Comparison of ENCODE assay signal across 14 cellular contexts in the genomic region with DNA sequence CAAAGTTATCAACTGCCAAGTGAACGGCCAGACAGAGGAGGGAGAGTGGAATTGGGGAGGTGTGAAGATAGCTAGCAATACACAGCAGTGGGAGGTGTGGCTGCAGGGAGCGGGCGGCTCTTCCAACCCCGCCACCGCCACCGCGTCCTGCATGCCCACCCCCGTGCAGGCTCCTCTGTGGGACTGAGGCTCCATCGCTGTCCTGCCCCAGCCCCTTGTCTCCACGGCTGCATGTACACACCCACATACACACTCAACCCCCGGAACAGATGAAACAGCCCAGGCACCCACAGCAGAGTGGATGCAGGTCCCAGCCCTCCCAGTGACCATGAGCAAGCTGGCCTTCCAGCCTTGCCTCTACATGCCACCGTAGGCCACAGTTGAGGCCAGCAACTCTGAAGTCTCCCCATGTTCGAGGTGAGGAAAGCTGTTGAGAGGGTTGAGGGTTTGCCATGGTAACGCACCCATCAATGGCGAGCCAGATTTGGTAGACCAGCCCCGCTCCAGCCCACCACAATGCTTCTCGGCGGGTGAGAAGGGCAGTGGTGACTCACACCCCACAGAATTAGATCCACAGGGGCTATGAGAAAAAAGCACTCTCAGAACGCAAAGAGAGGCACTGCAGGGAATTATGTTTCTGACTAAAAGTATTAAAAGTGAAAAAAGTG. TPM values are rescaled to one million over a fixed set of nuclear protein-coding genes. Genes with fewer than 3 reads are reported as not detected.
DNase-seq lines count a peak whose midpoint lies in the region; ATAC-seq lines count a peak whose summit lies in the region.
"Had no signal": no experiment of that assay in that cellular context is flagged by ENCODE, and none has a peak within 500 bp of the region (broad histone marks: within the 10 kb centered on the region; RNA-seq: fewer than 3 reads in every experiment).

No MANE protein-coding gene starts in this region.

- H3K4me3 ChIP-seq in HUES48 (ENCODE audit: low read depth, low read length) = no peak overlapping the region

- H3K9me3 ChIP-seq in HUES48 (ENCODE audit: control insufficient read depth, insufficient read depth, low read length) = no peaks in the 10 kb centered on the region
- H3K9me3 ChIP-seq: neutrophil had no signal

- peak; percentile 67 for ATAC-seq in stimulated activated effector memory CD8-positive, alpha-beta T cell treated with anti-CD3 and anti-CD28 coated beads, Interleukin-12 subunit alpha, Interleukin-12 subunit beta, amount 100 ng/mL, for 72 hours
- no peak for ATAC-seq in GM18867 (IDR thresholded peaks at IDR 0.05; ENCODE audit: unreplicated experiment)

- H3K9me3 Mint-ChIP-seq in activated T-helper 1 cell treated with anti-CD3 and anti-CD28 coated beads, Interleukin-12 subunit alpha, Interleukin-12 subunit beta, Interleukin-2, Interleukin-4 antibody, amounts not matched to agents 30 ng/mL and 10 ng/mL and 1 ng/mL, durations not matched to agents 14 hours and 24 hours and 36 hours = no peaks in the 10 kb centered on the region
- no peaks in the 10 kb centered on the region for H3K9me3 Mint-ChIP-seq in stimulated activated effector memory CD8-positive, alpha-beta T cell treated with anti-CD3 and anti-CD28 coated beads, Interleukin-12 subunit alpha, Interleukin-12 subunit beta, amount 100 ng/mL, for 72 hours
- H3K9me3 Mint-ChIP-seq: activated T-helper 2 cell treated with anti-CD3 and anti-CD28 coated beads, Interferon-gamma antibody, Interleukin-2, Interleukin-4, amounts not matched to agents 10 μg/mL and 5 μg/mL and 100 μg/mL, durations not matched to agents 14 hours and 24 hours and 36 hours had no signal

- no peak overlapping the region for H3K9ac ChIP-seq in HUES48 (ENCODE audit: low read depth, low read length)

- peak overlapping the region; percentile 16 for H3K27ac ChIP-seq in HUES48 (ENCODE audit: low read depth, low read length)
- H3K27ac ChIP-seq: neutrophil had no signal

- H3K4me1 ChIP-seq in HUES48 (ENCODE audit: control insufficient read depth, insufficient read depth, low read length) = 0 out of 2 replicates have a peak, but pooled peaks cover 4% of the 10 kb centered on the region

- no peak overlapping the region for H3K4me3 Mint-ChIP-seq in activated T-helper 1 cell treated with anti-CD3 and anti-CD28 coated beads, Interleukin-12 subunit alpha, Interleukin-12 subunit beta, Interleukin-2, Interleukin-4 antibody, amounts not matched to agents 30 ng/mL and 10 ng/mL and 1 ng/mL, durations not matched to agents 14 hours and 24 hours and 36 hours
- H3K4me3 Mint-ChIP-seq in stimulated activated effector memory CD8-positive, alpha-beta T cell treated with anti-CD3 and anti-CD28 coated beads, Interleukin-12 subunit alpha, Interleukin-12 subunit beta, amount 100 ng/mL, for 72 hours = peak overlapping the region; percentile 18

- H3K27me3 Mint-ChIP-seq in activated T-helper 1 cell treated with anti-CD3 and anti-CD28 coated beads, Interleukin-12 subunit alpha, Interleukin-12 subunit beta, Interleukin-2, Interleukin-4 antibody, amounts not matched to agents 30 ng/mL and 10 ng/mL and 1 ng/mL, durations not matched to agents 14 hours and 24 hours and 36 hours (ENCODE audit: insufficient read depth) = no peaks in the 10 kb centered on the region

- no peak for DNase-seq in activated T-helper 1 cell treated with anti-CD3 and anti-CD28 coated beads, Interleukin-12 subunit alpha, Interleukin-12 subunit beta, Interleukin-2, Interleukin-4 antibody, amounts not matched to agents 30 ng/mL and 10 ng/mL and 1 ng/mL, durations not matched to agents 14 hours and 24 hours and 36 hours (ENCODE audit: low spot score)
- DNase-seq in fibroblast of peridontal ligament (ENCODE audit: extremely low read depth) (peak; percentile 73), EL (no peak), ACHN (no peak)
- peak in 1 of 2 donors; percentile 56 for DNase-seq in stimulated activated effector memory CD8-positive, alpha-beta T cell treated with anti-CD3 and anti-CD28 coated beads, Interleukin-12 subunit alpha, Interleukin-12 subunit beta, amount 100 ng/mL, for 72 hours (ENCODE audit: low spot score in 2 of 2)
- DNase-seq: activated CD4-positive, alpha-beta T cell treated with anti-CD3 and anti-CD28 coated beads for 1 hour; COR-L47; cortex of kidney; NCI-H146; NCI-H69 had no signal

- peak overlapping the region; percentile 12 for H3K27ac Mint-ChIP-seq in activated T-helper 1 cell treated with anti-CD3 and anti-CD28 coated beads, Interleukin-12 subunit alpha, Interleukin-12 subunit beta, Interleukin-2, Interleukin-4 antibody, amounts not matched to agents 30 ng/mL and 10 ng/mL and 1 ng/mL, durations not matched to agents 14 hours and 24 hours and 36 hours
- H3K27ac Mint-ChIP-seq in stimulated activated effector memory CD8-positive, alpha-beta T cell treated with anti-CD3 and anti-CD28 coated beads, Interleukin-12 subunit alpha, Interleukin-12 subunit beta, amount 100 ng/mL, for 72 hours = no peak overlapping the region
- H3K27ac Mint-ChIP-seq: activated T-helper 2 cell treated with anti-CD3 and anti-CD28 coated beads, Interferon-gamma antibody, Interleukin-2, Interleukin-4, amounts not matched to agents 10 μg/mL and 5 μg/mL and 100 μg/mL, durations not matched to agents 14 hours and 24 hours and 36 hours had no signal

- H3K36me3 ChIP-seq in HUES48 (ENCODE audit: control insufficient read depth, insufficient read depth, low read length) = no peaks in the 10 kb centered on the region
- H3K36me3 ChIP-seq: neutrophil had no signal

- no peaks in the 10 kb centered on the region for H3K27me3 ChIP-seq in HUES48 (ENCODE audit: control insufficient read depth, insufficient read depth, low read length)
- H3K27me3 ChIP-seq: neutrophil had no signal

- H3K36me3 Mint-ChIP-seq in activated T-helper 1 cell treated with anti-CD3 and anti-CD28 coated beads, Interleukin-12 subunit alpha, Interleukin-12 subunit beta, Interleukin-2, Interleukin-4 antibody, amounts not matched to agents 30 ng/mL and 10 ng/mL and 1 ng/mL, durations not matched to agents 14 hours and 24 hours and 36 hours (ENCODE audit: low read depth) = peaks cover 13% of the 10 kb centered on the region
- peaks cover 5% of the 10 kb centered on the region for H3K36me3 Mint-ChIP-seq in stimulated activated effector memory CD8-positive, alpha-beta T cell treated with anti-CD3 and anti-CD28 coated beads, Interleukin-12 subunit alpha, Interleukin-12 subunit beta, amount 100 ng/mL, for 72 hours

- peaks cover 40% of the 10 kb centered on the region for H3K4me1 Mint-ChIP-seq in activated T-helper 1 cell treated with anti-CD3 and anti-CD28 coated beads, Interleukin-12 subunit alpha, Interleukin-12 subunit beta, Interleukin-2, Interleukin-4 antibody, amounts not matched to agents 30 ng/mL and 10 ng/mL and 1 ng/mL, durations not matched to agents 14 hours and 24 hours and 36 hours (ENCODE audit: low read depth)
- H3K4me1 Mint-ChIP-seq in stimulated activated effector memory CD8-positive, alpha-beta T cell treated with anti-CD3 and anti-CD28 coated beads, Interleukin-12 subunit alpha, Interleukin-12 subunit beta, amount 100 ng/mL, for 72 hours = peaks cover 27% of the 10 kb centered on the region

- in situ Hi-C loops in ACHN (cut with HindIII; ENCODE audit: low pct_ligation_motif_present, low pct_unique_long_range_greater_than_20kb, low sequenced_read_pairs) = no loop called here

- intact Hi-C loops in activated T-helper 1 cell treated with anti-CD3 and anti-CD28 coated beads, Interleukin-12 subunit alpha, Interleukin-12 subunit beta, Interleukin-2, Interleukin-4 antibody, amounts not matched to agents 30 ng/mL and 10 ng/mL and 1 ng/mL, durations not matched to agents 14 hours and 24 hours and 36 hours (cut with micrococcal nuclease) = no loop called here

RNA-seq across cellular contexts. Expression of gene PITPNM2, which starts 39.3 kb away (rescaled TPM):
- total RNA-seq in activated T-helper 1 cell treated with anti-CD3 and anti-CD28 coated beads, Interleukin-12 subunit alpha, Interleukin-12 subunit beta, Interleukin-2, Interleukin-4 antibody, amounts not matched to agents 30 ng/mL and 10 ng/mL and 1 ng/mL, durations not matched to agents 14 hours and 24 hours and 36 hours = 22.3 and 25.5 TPM in 2 replicates
